14 cellular contexts compared by ENCODE assay signal in the genomic region with DNA sequence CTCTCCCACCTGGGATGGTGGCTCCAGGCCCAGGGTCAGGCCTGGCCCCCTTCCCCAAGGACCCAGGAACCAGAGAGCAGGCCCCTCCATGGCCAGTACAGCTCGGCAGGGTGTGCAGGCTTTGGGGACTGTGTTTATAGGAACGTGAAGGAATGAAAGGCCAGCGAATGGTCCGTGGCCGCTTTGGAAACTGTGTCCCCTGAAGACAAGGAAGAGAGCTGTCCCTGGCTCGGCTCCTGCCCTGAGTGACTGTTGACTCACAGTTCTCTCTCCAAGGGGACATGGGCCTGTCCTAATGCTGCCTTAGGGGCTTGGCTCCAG. TPM values are rescaled to one million over a fixed set of nuclear protein-coding genes. Genes with fewer than 3 reads are reported as not detected.
"Had no signal": no experiment of that assay in that cellular context is flagged by ENCODE, and none has a peak within 500 bp of the region (broad histone marks: within the 10 kb centered on the region; RNA-seq: fewer than 3 reads in every experiment).

No MANE protein-coding gene starts in this region.

RNA-seq across cellular contexts. Expression of gene ALPP, which starts 43.7 kb away (rescaled TPM):
- total RNA-seq: liver; mammary epithelial cell; mesothelial cell of epicardium; mononuclear cell; natural killer cell treated with Interleukin-12 subunit alpha and Interleukin-12 subunit beta and Interleukin-15 and Interleukin-18, amount 100 ng/mL, for 72 hours; omental fat pad; pancreas; right cardiac atrium; skeletal muscle tissue; temporal lobe; transverse colon had no signal
- polyA plus RNA-seq: keratinocyte, liver, neural cell, pancreas, right cardiac atrium, smooth muscle cell had no signal
